Comparison of ENCODE assay signal across 20 cellular contexts in the genomic region with DNA sequence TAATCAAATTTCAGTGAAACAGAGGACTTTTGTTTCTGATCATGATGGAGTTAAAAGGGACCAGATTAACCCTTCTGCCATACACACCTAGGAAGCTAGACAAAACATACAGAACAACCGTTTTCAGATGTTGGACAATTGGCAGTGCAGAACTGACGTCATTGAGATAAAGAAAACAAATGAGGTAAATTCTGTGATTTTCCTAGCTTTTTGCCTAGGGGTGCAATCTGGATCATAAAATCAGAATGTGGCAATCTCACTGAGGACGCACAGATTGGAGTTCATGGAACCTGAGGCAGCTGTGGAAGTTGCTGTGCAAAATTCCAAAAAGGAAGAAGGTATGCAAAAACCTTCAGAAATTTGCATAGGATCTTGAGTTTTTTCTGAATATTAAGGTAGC. TPM values are rescaled to one million over a fixed set of nuclear protein-coding genes. Genes with fewer than 3 reads are reported as not detected.
DNase-seq lines count a peak whose midpoint lies in the region; ATAC-seq, FAIRE-seq and TF ChIP-seq lines count a peak whose summit lies in the region.
"Had no signal": no experiment of that assay in that cellular context is flagged by ENCODE, and none has a peak within 500 bp of the region (broad histone marks: within the 10 kb centered on the region; RNA-seq: fewer than 3 reads in every experiment).

No MANE protein-coding gene starts in this region.

- TF ChIP-seq RAD21 in K562 (CRISPR knock-in tag; conservative IDR thresholded peaks at IDR 0.05 in 1 of 2, IDR thresholded peaks at IDR 0.05 in 1 of 2) = no peak

- no peaks in the 10 kb centered on the region for H3K9me1 ChIP-seq in K562 (ENCODE audit: control insufficient read depth, insufficient read depth, low read length)

- ATAC-seq in K562 = no peak
- ATAC-seq in stimulated activated naive B cell treated with anti-CD40 and anti-IgM and Interleukin-4, amounts not matched to agents 10 μg/mL and 1 μg/mL and 100 μg/mL, for 72 hours (replicated peaks) = no peak
- ATAC-seq: HCT116 had no signal

- TF ChIP-seq CTCF in HEK293 (tag by site-specific recombination; IDR thresholded peaks at IDR 0.05) = no peak
- no peak for TF ChIP-seq CTCF in K562 (IDR thresholded peaks at IDR 0.05 in 2 of 3, conservative IDR thresholded peaks at IDR 0.05 in 1 of 3; ENCODE audit: insufficient read depth in 2 of 3, low read depth in 1 of 3, low read length in 3 of 3)
- TF ChIP-seq CTCF in endodermal cell (conservative IDR thresholded peaks at IDR 0.05) = no peak
- TF ChIP-seq CTCF in esophagus muscularis mucosa (IDR thresholded peaks at IDR 0.05) = no peak

- TF ChIP-seq EP300 in K562 (IDR thresholded peaks at IDR 0.05; ENCODE audit: low read length) (no peak), esophagus muscularis mucosa (IDR thresholded peaks at IDR 0.05) (no peak)

- H3K9me3 ChIP-seq in HEK293 (ENCODE audit: control insufficient read depth, insufficient read depth, low read depth, low read length) (no peaks in the 10 kb centered on the region), K562 (replicated peaks; ENCODE audit: control insufficient read depth, insufficient read depth, low read depth, low read length) (no peaks in the 10 kb centered on the region; the same call in 1 of the 2 replicates), endodermal cell (ENCODE audit: control insufficient read depth, low read length) (no peaks in the 10 kb centered on the region), esophagus muscularis mucosa (no peaks in the 10 kb centered on the region)
- no peaks in the 10 kb centered on the region for H3K9me3 ChIP-seq in CD8-positive, alpha-beta memory T cell (ENCODE audit: low read length)

- no peaks in the 10 kb centered on the region for H3K27me3 ChIP-seq in K562 (ENCODE audit: control insufficient read depth in 2 of 2, insufficient read depth in 2 of 2, low read length in 2 of 2)
- H3K27me3 ChIP-seq in endodermal cell (ENCODE audit: control insufficient read depth, insufficient read depth, low read length, poor library complexity, severe bottlenecking) = no peaks in the 10 kb centered on the region
- H3K27me3 ChIP-seq in esophagus muscularis mucosa = no peaks in the 10 kb centered on the region
- H3K27me3 ChIP-seq in CD8-positive, alpha-beta memory T cell (ENCODE audit: insufficient read depth, low read length, poor library complexity, severe bottlenecking) = no peaks in the 10 kb centered on the region
- H3K27me3 ChIP-seq: BLaER1 had no signal

- no peak overlapping the region for H3K4me3 ChIP-seq in HEK293 (ENCODE audit: low read depth, low read length)
- H3K4me3 ChIP-seq in K562 = no peak overlapping the region
- H3K4me3 ChIP-seq in endodermal cell (ENCODE audit: low read length) = no peak overlapping the region
- H3K4me3 ChIP-seq in esophagus muscularis mucosa = no peak overlapping the region
- no peak overlapping the region for H3K4me3 ChIP-seq in CD8-positive, alpha-beta memory T cell (ENCODE audit: low read length)
- H3K4me3 ChIP-seq: BLaER1 had no signal

- POLR2A ChIA-PET in HEK293 (lab: Yijun Ruan, JAX) = interaction anchor here (0.7 kb wide), 1 partner anchor 15 kb away, joined by 8 read pairs; a partner anchor contains a TSS
- POLR2A ChIA-PET in K562 (lab: Yijun Ruan, JAX) = interaction anchor here (2.3 kb wide), 1 partner anchor 15 kb away, joined by 4 read pairs; a partner anchor contains a TSS
- POLR2A ChIA-PET in CD8-positive, alpha-beta memory T cell (lab: Charles Lee) = no interaction called here

- H3K4me1 Mint-ChIP-seq in stimulated activated naive B cell treated with anti-CD40 and anti-IgM and Interleukin-4, amounts not matched to agents 10 μg/mL and 1 μg/mL and 100 μg/mL, for 72 hours = peaks cover 4 to 7% of the 10 kb centered on the region in 2 donors
- H3K4me1 Mint-ChIP-seq in endodermal cell = no peaks in the 10 kb centered on the region
- no peaks in the 10 kb centered on the region for H3K4me1 Mint-ChIP-seq in CD8-positive, alpha-beta memory T cell
- H3K4me1 Mint-ChIP-seq: CD4-positive, alpha-beta memory T cell had no signal

- no peak for FAIRE-seq in K562 (lab: Jason Lieb, UNC)
- FAIRE-seq: G401.6, GM12892, GM18507 had no signal

- WGBS in K562 (ENCODE audit: insufficient coverage, low coverage, missing lambda C conversion rate) = 23% methylated on average over 3 of the region's 3 CpGs
- WGBS in endodermal cell (ENCODE audit: insufficient coverage in 1 of 2, insufficient read length in 1 of 2), 2 experiments = 88 to 92% methylated on average over 2 to 3 of the region's 3 CpGs
- WGBS in esophagus muscularis mucosa = 87% methylated on average over 3 of the region's 3 CpGs

- H2AFZ ChIP-seq in K562 (ENCODE audit: low read depth, low read length) = no peak overlapping the region

- H3K4me2 ChIP-seq in K562 (ENCODE audit: insufficient read depth, low read length) = no peak overlapping the region
- H3K4me2 ChIP-seq: BLaER1 had no signal

- H3K27me3 Mint-ChIP-seq in stimulated activated naive B cell treated with anti-CD40 and anti-IgM and Interleukin-4, amounts not matched to agents 10 μg/mL and 1 μg/mL and 100 μg/mL, for 72 hours = no peaks in the 10 kb centered on the region
- H3K27me3 Mint-ChIP-seq in endodermal cell (ENCODE audit: insufficient read depth) = no peaks in the 10 kb centered on the region
- peaks cover 8 to 19% of the 10 kb centered on the region in 2 donors for H3K27me3 Mint-ChIP-seq in CD8-positive, alpha-beta memory T cell

- H3K9ac ChIP-seq in K562 (ENCODE audit: insufficient read depth in 1 of 2, low read depth in 2 of 2, low read length in 2 of 2) = no peak overlapping the region
- H3K9ac ChIP-seq in endodermal cell (ENCODE audit: extremely low read depth, low read length, poor library complexity, severe bottlenecking) = no peak overlapping the region
- H3K9ac ChIP-seq: BLaER1 had no signal

- no peaks in the 10 kb centered on the region; the same call in 1 of the 2 replicates for H3K4me1 ChIP-seq in HEK293 (ENCODE audit: control insufficient read depth, insufficient read depth, low read length)
- no peaks in the 10 kb centered on the region; a peak in 1 of 5 replicates for H3K4me1 ChIP-seq in K562 (replicated peaks in 1 of 2; ENCODE audit: control insufficient read depth in 2 of 2, insufficient read depth in 2 of 2, low read length in 2 of 2)
- no peaks in the 10 kb centered on the region for H3K4me1 ChIP-seq in endodermal cell (ENCODE audit: control insufficient read depth, insufficient read depth, low read length)
- H3K4me1 ChIP-seq in esophagus muscularis mucosa = no peaks in the 10 kb centered on the region
- H3K4me1 ChIP-seq in CD8-positive, alpha-beta memory T cell (ENCODE audit: insufficient read depth, low read length) = no peaks in the 10 kb centered on the region

- H4K20me1 ChIP-seq in K562 (replicated peaks; ENCODE audit: control insufficient read depth, insufficient read depth, low read length) = no peaks in the 10 kb centered on the region
- H4K20me1 ChIP-seq: BLaER1 had no signal

- intact Hi-C loops in K562 (cut with micrococcal nuclease) (no loop called here), esophagus muscularis mucosa (cut with DNase I) (no loop called here)

- H3K79me2 ChIP-seq in K562 (ENCODE audit: control insufficient read depth, insufficient read depth, low read length) = no peaks in the 10 kb centered on the region

- in situ Hi-C loops in K562 (cut with MboI) = no loop called here

- H3K27ac ChIP-seq in HEK293 (ENCODE audit: extremely low read depth, low read depth, low read length) (no peak overlapping the region), K562 (ENCODE audit: extremely low read depth, low read depth, low read length) (no peak overlapping the region), endodermal cell (ENCODE audit: low read depth, low read length) (no peak overlapping the region), esophagus muscularis mucosa (replicated peaks in 1 of 4) (no peak overlapping the region)
- no peak overlapping the region for H3K27ac ChIP-seq in CD8-positive, alpha-beta memory T cell (ENCODE audit: low read depth, low read length)
- H3K27ac ChIP-seq: BLaER1 had no signal

- no peaks in the 10 kb centered on the region for H3K9me3 Mint-ChIP-seq in stimulated activated naive B cell treated with anti-CD40 and anti-IgM and Interleukin-4, amounts not matched to agents 10 μg/mL and 1 μg/mL and 100 μg/mL, for 72 hours
- H3K9me3 Mint-ChIP-seq in endodermal cell = peaks cover 9% of the 10 kb centered on the region
- H3K9me3 Mint-ChIP-seq in CD8-positive, alpha-beta memory T cell = no peaks in the 10 kb centered on the region
- H3K9me3 Mint-ChIP-seq: CD4-positive, alpha-beta memory T cell had no signal

- H3K36me3 ChIP-seq in HEK293 (ENCODE audit: control insufficient read depth in 2 of 2, insufficient read depth in 1 of 2, low read length in 2 of 2) (no peaks in the 10 kb centered on the region), K562 (ENCODE audit: control insufficient read depth, insufficient read depth, low read length) (no peaks in the 10 kb centered on the region), endodermal cell (ENCODE audit: control insufficient read depth, insufficient read depth, low read length) (no peaks in the 10 kb centered on the region), esophagus muscularis mucosa (no peaks in the 10 kb centered on the region)
- H3K36me3 ChIP-seq in CD8-positive, alpha-beta memory T cell (ENCODE audit: insufficient read depth, low read length) = no peaks in the 10 kb centered on the region
- H3K36me3 ChIP-seq: BLaER1 had no signal

- H3K4me3 Mint-ChIP-seq in stimulated activated naive B cell treated with anti-CD40 and anti-IgM and Interleukin-4, amounts not matched to agents 10 μg/mL and 1 μg/mL and 100 μg/mL, for 72 hours = no peak overlapping the region
- H3K4me3 Mint-ChIP-seq in endodermal cell = no peak overlapping the region
- H3K4me3 Mint-ChIP-seq in CD8-positive, alpha-beta memory T cell = no peak overlapping the region
- H3K4me3 Mint-ChIP-seq: CD14-positive monocyte; CD4-positive, alpha-beta memory T cell had no signal

- H3K36me3 Mint-ChIP-seq in stimulated activated naive B cell treated with anti-CD40 and anti-IgM and Interleukin-4, amounts not matched to agents 10 μg/mL and 1 μg/mL and 100 μg/mL, for 72 hours = no peaks in the 10 kb centered on the region
- H3K36me3 Mint-ChIP-seq in endodermal cell (ENCODE audit: low read depth) = no peaks in the 10 kb centered on the region
- no peaks in the 10 kb centered on the region for H3K36me3 Mint-ChIP-seq in CD8-positive, alpha-beta memory T cell
- H3K36me3 Mint-ChIP-seq: CD4-positive, alpha-beta memory T cell had no signal

- H3K27ac Mint-ChIP-seq in stimulated activated naive B cell treated with anti-CD40 and anti-IgM and Interleukin-4, amounts not matched to agents 10 μg/mL and 1 μg/mL and 100 μg/mL, for 72 hours = peak overlapping the region; percentile 67
- H3K27ac Mint-ChIP-seq in endodermal cell = no peak overlapping the region
- H3K27ac Mint-ChIP-seq in CD8-positive, alpha-beta memory T cell = no peak overlapping the region
- H3K27ac Mint-ChIP-seq: CD4-positive, alpha-beta memory T cell had no signal

- BruUV-seq in K562 (replicated peaks; lab: Mats Ljungman, UMichigan) = no TSS peak

- DNase-seq in EH (ENCODE audit: low read depth) = peak; percentile 23
- no peak for DNase-seq in K562 (ENCODE audit: extremely low read depth in 1 of 4, low spot score in 3 of 4)
- DNase-seq in stimulated activated naive B cell treated with anti-CD40 and anti-IgM and Interleukin-4, amounts not matched to agents 10 μg/mL and 1 μg/mL and 100 μg/mL, for 72 hours = no peak
- no peak for DNase-seq in endodermal cell
- DNase-seq in esophagus muscularis mucosa (ENCODE audit: extremely low spot score) = no peak
- DNase-seq in CD8-positive, alpha-beta memory T cell = no peak
- DNase-seq: 8988T; Calu3; CD4-positive, alpha-beta memory T cell; DMS79 treated with DMSO at 0.1 percent for 48 hours; GOT3; H7 had no signal

- TF ChIP-seq POLR2A in K562 (conservative IDR thresholded peaks at IDR 0.05) (no peak), esophagus muscularis mucosa (IDR thresholded peaks at IDR 0.05; ENCODE audit: low read depth) (no peak)

- CTCF ChIA-PET in HEK293 (lab: Yijun Ruan, JAX) (interaction anchor here (0.5 to 1.5 kb wide), 2 partner anchors 89 to 175 kb away, joined by 3 read pairs; no protein-coding TSS in a partner anchor), K562 (lab: Yijun Ruan, JAX; ENCODE audit: low intra/inter-chr PET ratio) (no interaction called here)
- CTCF ChIA-PET in CD8-positive, alpha-beta memory T cell (lab: Charles Lee) = no interaction called here

RNA-seq across cellular contexts. Expression of a gene that starts 15.0 kb away (rescaled TPM):
- total RNA-seq in K562 (2011; cell fraction: chromatin; rRNA removed; ENCODE audit: low replicate concordance) = 97.3 and 280 TPM in 2 replicates
- 42.9 and 54.7 TPM in 2 replicates for total RNA-seq in K562 (2011; cell fraction: nucleolus; rRNA removed)
- 86.6 and 92.1 TPM in 2 replicates for total RNA-seq in K562 (2011; cell fraction: nucleoplasm; rRNA removed)
- total RNA-seq in K562 (2014; rRNA removed) (33.6 and 36.0 TPM in 2 replicates), K562 (2014; rRNA removed; fragmentation: Illumina TruSeq; extraction: Trizol) (52.3 and 58.6 TPM in 2 replicates), K562 (2015; rRNA removed; fragmentation: Illumina TruSeq; extraction: Trizol) (56.3 and 60.6 TPM in 2 replicates), K562 (2021) (52.4 and 57.1 TPM in 2 replicates), endodermal cell (10 to 100 TPM; 54.1 to 74.3 TPM), esophagus muscularis mucosa (10 to 100 TPM; 42.3 to 65.8 (median 47.9) TPM)
- polyA plus RNA-seq in K562 (2011; rRNA removed) (48.8 and 69.3 TPM in 2 replicates), K562 (2014; fragmentation: Illumina TruSeq; extraction: Trizol) (41.1 and 47.1 TPM in 2 replicates), K562 (2014; fragmentation: Nextera tagmentation; extraction: Ambion mirVana) (10 to 100 TPM; 18.0 to 19.7 TPM), K562 (2014; rRNA removed) (31.6 and 35.6 TPM in 2 replicates)
- polyA plus RNA-seq in K562 (2011; cell fraction: cytosol; rRNA removed) = 20.4 and 25.9 TPM in 2 replicates
- polyA plus RNA-seq in K562 (2011; cell fraction: nucleus; rRNA removed) = 43.0 and 49.3 TPM in 2 replicates
- polyA plus RNA-seq in K562 (2012) = 32.0 and 43.0 TPM in 2 replicates
- 98.5 and 105 TPM in 2 replicates for polyA minus RNA-seq in K562 (2011; rRNA and poly(A)+ RNA removed)
- polyA minus RNA-seq in K562 (2011; cell fraction: cytosol; rRNA and poly(A)+ RNA removed) = 41.5 and 42.5 TPM in 2 replicates
- polyA minus RNA-seq in K562 (2011; cell fraction: nucleus; rRNA and poly(A)+ RNA removed) = 26.4 and 48.5 TPM in 2 replicates
- polyA plus RNA-seq in endodermal cell (2013, experiment 1 of 2) = 29.5 TPM
- 25.3 TPM for polyA plus RNA-seq in endodermal cell (2013, experiment 2 of 2)
- total RNA-seq in CD8-positive, alpha-beta memory T cell = 10 to 100 TPM; 23.1 to 24.8 TPM
- polyA plus RNA-seq in CD8-positive, alpha-beta memory T cell = 8.6 TPM

RNA-seq across cellular contexts. Expression of a gene that starts 15.4 kb away (rescaled TPM):
- not detected in 2 replicates for total RNA-seq in K562 (2011; cell fraction: chromatin; rRNA removed; ENCODE audit: low replicate concordance)
- total RNA-seq in K562 (2011; cell fraction: nucleolus; rRNA removed) = not detected in 2 replicates
- not detected in 2 replicates for total RNA-seq in K562 (2011; cell fraction: nucleoplasm; rRNA removed)
- total RNA-seq in K562 (2014; rRNA removed) = not detected in 2 replicates
- total RNA-seq in K562 (2014; rRNA removed; fragmentation: Illumina TruSeq; extraction: Trizol) = not detected in 2 replicates
- not detected in 2 replicates for total RNA-seq in K562 (2015; rRNA removed; fragmentation: Illumina TruSeq; extraction: Trizol)
- not detected in 2 replicates for total RNA-seq in K562 (2021)
- polyA plus RNA-seq in K562 (2011; rRNA removed) = not detected in 2 replicates
- 0.07 TPM in 1 of 2 replicates, not detected in the other for polyA plus RNA-seq in K562 (2011; cell fraction: cytosol; rRNA removed)
- not detected in 2 replicates for polyA plus RNA-seq in K562 (2011; cell fraction: nucleus; rRNA removed)
- not detected in 2 replicates for polyA plus RNA-seq in K562 (2012)
- not detected in 2 replicates for polyA plus RNA-seq in K562 (2014; fragmentation: Illumina TruSeq; extraction: Trizol)
- not detected for polyA plus RNA-seq in K562 (2014; fragmentation: Nextera tagmentation; extraction: Ambion mirVana)
- polyA plus RNA-seq in K562 (2014; rRNA removed) = not detected in 2 replicates
- polyA minus RNA-seq in K562 (2011; rRNA and poly(A)+ RNA removed) = not detected in 2 replicates
- polyA minus RNA-seq in K562 (2011; cell fraction: cytosol; rRNA and poly(A)+ RNA removed) = not detected in 2 replicates
- polyA minus RNA-seq in K562 (2011; cell fraction: nucleus; rRNA and poly(A)+ RNA removed) = not detected in 2 replicates
- total RNA-seq in endodermal cell = not detected
- polyA plus RNA-seq in endodermal cell (2013, experiment 1 of 2) = not detected
- polyA plus RNA-seq in endodermal cell (2013, experiment 2 of 2) = not detected
- total RNA-seq in esophagus muscularis mucosa = not detected
- under 1 TPM in 1 of 2 experiments, not detected in 1; 0.24 TPM for total RNA-seq in CD8-positive, alpha-beta memory T cell
- not detected for polyA plus RNA-seq in CD8-positive, alpha-beta memory T cell
- total RNA-seq: Calu3; CD4-positive, alpha-beta memory T cell; H7 had no signal
- polyA plus RNA-seq: AG04450, CD14-positive monocyte had no signal
